1 cellular context compared by ENCODE assay signal in the genomic region with DNA sequence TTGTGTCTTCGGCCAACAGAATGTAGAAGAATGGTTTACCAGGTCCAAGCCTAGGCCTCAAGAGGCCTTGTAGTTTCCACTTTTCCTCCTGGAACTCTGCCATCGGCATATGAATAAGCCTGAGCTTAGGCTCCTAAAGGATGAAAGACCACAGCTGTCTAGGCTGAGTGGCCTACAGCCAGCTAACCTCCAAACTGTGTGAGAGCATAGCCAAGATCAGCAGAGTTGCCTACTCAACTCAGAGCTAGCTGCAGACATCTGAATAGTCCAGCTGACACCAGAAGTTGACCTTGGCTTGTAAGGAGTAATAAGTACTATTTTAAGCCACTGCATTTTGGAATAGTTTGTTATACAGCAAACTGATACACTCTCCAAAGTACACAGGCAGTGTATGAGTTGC.
A peak's percentile ranks its signal among the peaks of the same experiment; 100 is the strongest.
TF ChIP-seq lines count a peak whose summit lies in the region.

No MANE protein-coding gene starts in this region.

TF ChIP-seq in K562, 482 proteins besides CTCF, POLR2A, EP300 and RAD21 (continued from another document):
- TF ChIP-seq, protein P1, sequence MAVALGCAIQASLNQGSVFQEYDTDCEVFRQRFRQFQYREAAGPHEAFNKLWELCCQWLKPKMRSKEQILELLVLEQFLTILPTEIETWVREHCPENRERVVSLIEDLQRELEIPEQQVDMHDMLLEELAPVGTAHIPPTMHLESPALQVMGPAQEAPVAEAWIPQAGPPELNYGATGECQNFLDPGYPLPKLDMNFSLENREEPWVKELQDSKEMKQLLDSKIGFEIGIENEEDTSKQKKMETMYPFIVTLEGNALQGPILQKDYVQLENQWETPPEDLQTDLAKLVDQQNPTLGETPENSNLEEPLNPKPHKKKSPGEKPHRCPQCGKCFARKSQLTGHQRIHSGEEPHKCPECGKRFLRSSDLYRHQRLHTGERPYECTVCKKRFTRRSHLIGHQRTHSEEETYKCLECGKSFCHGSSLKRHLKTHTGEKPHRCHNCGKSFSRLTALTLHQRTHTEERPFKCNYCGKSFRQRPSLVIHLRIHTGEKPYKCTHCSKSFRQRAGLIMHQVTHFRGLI (CRISPR knock-in tag; IDR thresholded peaks at IDR 0.05) = no peak
- TF ChIP-seq NUFIP1 (IDR thresholded peaks at IDR 0.05; ENCODE audit: partially characterized antibody) (no peak), NFIC (IDR thresholded peaks at IDR 0.05) (peak; percentile 59), FOXP1 (CRISPR knock-in tag; IDR thresholded peaks at IDR 0.05) (no peak), ZNF778 (CRISPR knock-in tag; IDR thresholded peaks at IDR 0.05) (no peak)
- TF ChIP-seq, protein P2, sequence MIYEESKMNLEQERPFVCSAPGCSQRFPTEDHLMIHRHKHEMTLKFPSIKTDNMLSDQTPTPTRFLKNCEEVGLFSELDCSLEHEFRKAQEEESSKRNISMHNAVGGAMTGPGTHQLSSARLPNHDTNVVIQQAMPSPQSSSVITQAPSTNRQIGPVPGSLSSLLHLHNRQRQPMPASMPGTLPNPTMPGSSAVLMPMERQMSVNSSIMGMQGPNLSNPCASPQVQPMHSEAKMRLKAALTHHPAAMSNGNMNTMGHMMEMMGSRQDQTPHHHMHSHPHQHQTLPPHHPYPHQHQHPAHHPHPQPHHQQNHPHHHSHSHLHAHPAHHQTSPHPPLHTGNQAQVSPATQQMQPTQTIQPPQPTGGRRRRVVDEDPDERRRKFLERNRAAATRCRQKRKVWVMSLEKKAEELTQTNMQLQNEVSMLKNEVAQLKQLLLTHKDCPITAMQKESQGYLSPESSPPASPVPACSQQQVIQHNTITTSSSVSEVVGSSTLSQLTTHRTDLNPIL (CRISPR knock-in tag; IDR thresholded peaks at IDR 0.05) = no peak
TF ChIP-seq in K562: peak in this region for 2.
